In the genomic region with DNA sequence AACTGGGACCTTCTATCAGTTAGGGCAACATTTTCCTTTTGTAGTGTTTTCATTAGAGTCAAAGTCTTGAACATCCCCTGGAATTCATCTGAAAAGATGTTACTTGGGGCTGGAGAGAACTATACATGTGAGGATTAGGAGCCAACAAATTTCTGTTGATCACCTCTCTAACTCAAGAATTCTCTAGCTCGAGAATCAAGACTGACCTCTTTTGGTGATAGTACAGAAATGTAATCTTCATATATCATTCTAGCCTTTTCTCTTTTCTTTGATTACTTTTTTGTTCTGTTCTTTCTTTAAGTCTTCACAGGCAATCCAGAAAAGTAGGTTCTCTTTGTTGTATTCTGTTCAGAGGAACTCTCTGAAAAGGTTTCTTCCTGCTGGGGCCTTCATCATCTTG, we compare ENCODE assay signal across 8 cellular contexts. TPM values are rescaled to one million over a fixed set of nuclear protein-coding genes. Genes with fewer than 3 reads are reported as not detected.
A peak's percentile ranks its signal among the peaks of the same experiment; 100 is the strongest.
DNase-seq lines count a peak whose midpoint lies in the region; ATAC-seq and TF ChIP-seq lines count a peak whose summit lies in the region.

No MANE protein-coding gene starts in this region.

- H3K36me3 ChIP-seq in OCI-LY7 (ENCODE audit: insufficient read depth, low read length) (peaks cover 89% of the 10 kb centered on the region), sigmoid colon (no peaks in the 10 kb centered on the region)
- no peaks in the 10 kb centered on the region for H3K36me3 ChIP-seq in effector memory CD4-positive, alpha-beta T cell (ENCODE audit: control insufficient read depth, insufficient read depth, low read length)

- CTCF ChIA-PET in OCI-LY7 (lab: Charles Lee; ENCODE audit: unreplicated experiment), result interaction anchor here (1.5 kb wide), 1 partner anchor 28 kb away, joined by 4 read pairs; no protein-coding TSS in a partner anchor

- H2AFZ ChIP-seq in OCI-LY7 (ENCODE audit: low read length), result no peak overlapping the region

- no peaks in the 10 kb centered on the region for H3K9me2 ChIP-seq in OCI-LY7 (ENCODE audit: insufficient read depth, low read length)

- H3K4me3 ChIP-seq in OCI-LY7 (ENCODE audit: low read depth, low read length, poor library complexity, severe bottlenecking) (peak overlapping the region; percentile 35), skin epidermis (no peak overlapping the region), sigmoid colon (no peak overlapping the region)
- H3K4me3 ChIP-seq in effector memory CD4-positive, alpha-beta T cell (ENCODE audit: insufficient read depth, low read depth, low read length, poor library complexity, severe bottlenecking), result no peak overlapping the region

- DNase-seq in NCI-H1105 treated with DMSO at 0.1 percent for 48 hours (lab: John Stamatoyannopoulos, UW) (peak; percentile 31), NCI-H1105 (lab: John Stamatoyannopoulos, UW) (no peak), OCI-LY7 (ENCODE audit: low spot score) (no peak), sigmoid colon (no peak)
- DNase-seq in effector memory CD4-positive, alpha-beta T cell, result no peak

- H4K20me1 ChIP-seq in OCI-LY7 (ENCODE audit: insufficient read depth, low read length), result peaks cover 17% of the 10 kb centered on the region; the same call in 1 of the 2 replicates

- POLR2A ChIA-PET in OCI-LY7 (lab: Charles Lee), result interaction anchor here (0.8 to 5.5 kb wide), 11 partner anchors 10 to 67 kb away, joined by 3 to 46 read pairs (median 5); a partner anchor contains a TSS

- BruUV-seq in OCI-LY7 (replicated peaks; lab: Mats Ljungman, UMichigan), result TSS peak; percentile 3

- no peak for ATAC-seq in HG03159 (IDR thresholded peaks at IDR 0.05; ENCODE audit: unreplicated experiment)
- no peak for ATAC-seq in HG03520 (IDR thresholded peaks at IDR 0.05; ENCODE audit: unreplicated experiment)

- H3K27me3 ChIP-seq in effector memory CD4-positive, alpha-beta T cell (replicated peaks; ENCODE audit: control insufficient read depth, insufficient read depth, low read length, poor library complexity, severe bottlenecking), result no peaks in the 10 kb centered on the region
- no peaks in the 10 kb centered on the region for H3K27me3 ChIP-seq in sigmoid colon

- 2 to 13% methylated on average over 1 of the region's 1 CpG for WGBS in sigmoid colon, 2 donors

- TF ChIP-seq EP300 in sigmoid colon (IDR thresholded peaks at IDR 0.05), result no peak

- H3K79me2 ChIP-seq in OCI-LY7 (ENCODE audit: insufficient read depth, low read depth, low read length), result peaks cover 100% of the 10 kb centered on the region

- H3K27ac ChIP-seq in OCI-LY7 (ENCODE audit: low read depth, low read length, poor library complexity, severe bottlenecking) (peak overlapping the region; percentile 99), skin epidermis (peak overlapping the region in 18 of 21 experiments; percentile 41 to 85 (median 74)), sigmoid colon (no peak overlapping the region)
- peak overlapping the region; percentile 48 for H3K27ac ChIP-seq in effector memory CD4-positive, alpha-beta T cell (ENCODE audit: insufficient read depth, low read length, poor library complexity, severe bottlenecking)

- TF ChIP-seq CTCF in OCI-LY7 (conservative IDR thresholded peaks at IDR 0.05; ENCODE audit: low read length) (peak; percentile 64), sigmoid colon (IDR thresholded peaks at IDR 0.05) (no peak)

- H3K4me2 ChIP-seq in OCI-LY7 (ENCODE audit: low read length), result peak overlapping the region; percentile 72

- H3K9me3 ChIP-seq in OCI-LY7 (ENCODE audit: low read length) (peaks cover 20% of the 10 kb centered on the region; the same call in 1 of the 2 replicates), sigmoid colon (no peaks in the 10 kb centered on the region)
- H3K9me3 ChIP-seq in effector memory CD4-positive, alpha-beta T cell (ENCODE audit: control insufficient read depth, low read length), result no peaks in the 10 kb centered on the region

- intact Hi-C loops in OCI-LY7 (cut with micrococcal nuclease; ENCODE audit: unreplicated experiment) (loop anchor here (1.0 to 5.0 kb wide), 3 partner anchors 8 to 200 kb away; no protein-coding TSS in a partner anchor), sigmoid colon (cut with DNase I) (no loop called here)

- no peak for TF ChIP-seq POLR2A in sigmoid colon (IDR thresholded peaks at IDR 0.05)

- peaks cover 93% of the 10 kb centered on the region for H3K4me1 ChIP-seq in OCI-LY7 (ENCODE audit: insufficient read depth, low read length, poor library complexity, severe bottlenecking)
- H3K4me1 ChIP-seq in effector memory CD4-positive, alpha-beta T cell (ENCODE audit: control insufficient read depth, insufficient read depth, low read length, poor library complexity, severe bottlenecking), result peaks cover 39% of the 10 kb centered on the region
- peaks cover 0 to 41% (median 14%) of the 10 kb centered on the region in 4 donors for H3K4me1 ChIP-seq in sigmoid colon

RNA-seq across cellular contexts. Expression of a gene that starts 26.4 kb away (rescaled TPM):
- 106 and 111 TPM in 2 replicates for total RNA-seq in OCI-LY7 (2014; rRNA removed; shearing (Covaris generic))
- total RNA-seq in OCI-LY7 (2022) (248 and 276 TPM in 2 replicates), sigmoid colon (10 to 100 TPM; 47.4 to 68.5 (median 58.0) TPM)
- polyA plus RNA-seq in sigmoid colon, result 10 to 100 TPM; 31.8 to 45.3 (median 35.1) TPM

Comparison
In these comparisons a context has a peak if more than half of its experiments do, and no peak if none do; other contexts are left out.
1. H3K27ac ChIP-seq: peak in OCI-LY7 (single experiment), effector memory CD4-positive, alpha-beta T cell (single experiment) and skin epidermis (18 of 21); none in sigmoid colon (0 of 4).